In the genomic region with DNA sequence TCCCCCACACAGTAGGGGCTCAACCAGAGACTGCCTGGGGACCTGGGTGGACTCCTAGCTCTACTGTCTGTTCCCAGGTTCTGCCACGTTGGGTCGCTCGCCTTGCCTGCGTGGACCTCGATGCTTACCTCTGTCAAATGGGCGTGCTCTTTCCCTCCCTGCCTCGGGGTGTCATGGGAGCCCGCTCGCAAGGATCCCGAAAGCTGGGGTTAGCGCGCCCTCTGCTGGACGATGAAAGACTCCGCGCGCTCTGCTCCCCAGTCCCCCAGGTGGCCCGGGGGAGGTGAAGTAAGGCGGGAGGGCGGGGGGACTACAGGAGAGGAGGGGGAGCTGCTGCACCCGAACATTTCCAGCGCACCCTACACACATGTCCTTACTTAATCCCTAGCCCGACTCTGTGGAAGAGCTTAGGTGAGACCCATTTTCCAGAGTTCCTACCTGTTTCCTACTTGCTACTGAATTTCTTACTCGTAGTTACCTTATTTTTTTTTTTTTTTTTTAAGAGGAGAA, we compare ENCODE assay signal across 1 cellular context.
TF ChIP-seq lines count a peak whose summit lies in the region.

No MANE protein-coding gene starts in this region.

TF ChIP-seq in HepG2, 621 proteins besides CTCF, POLR2A, EP300 and RAD21 (continued from another document and continues in another):
- TF ChIP-seq AGO1 (IDR thresholded peaks at IDR 0.05; ENCODE audit: low read depth, low read length, poor library complexity, severe bottlenecking): no peak
- TF ChIP-seq ZNF24 (IDR thresholded peaks at IDR 0.05): no peak
- no peak for TF ChIP-seq ZNF878 (CRISPR knock-in tag; IDR thresholded peaks at IDR 0.05)
- TF ChIP-seq ATAD3A (CRISPR knock-in tag; IDR thresholded peaks at IDR 0.05): no peak
- TF ChIP-seq HNF4A (CRISPR knock-in tag; IDR thresholded peaks at IDR 0.05): no peak
- TF ChIP-seq SETDB1 (CRISPR knock-in tag; IDR thresholded peaks at IDR 0.05; ENCODE audit: borderline replicate concordance): no peak
- no peak for TF ChIP-seq TP53 (CRISPR knock-in tag; conservative IDR thresholded peaks at IDR 0.05)
- no peak for TF ChIP-seq ZNF746 (CRISPR knock-in tag; IDR thresholded peaks at IDR 0.05)
- no peak for TF ChIP-seq TAF1 (CRISPR knock-in tag; IDR thresholded peaks at IDR 0.05)
- TF ChIP-seq ZNF451 (CRISPR knock-in tag; IDR thresholded peaks at IDR 0.05): no peak
- TF ChIP-seq, protein P1, sequence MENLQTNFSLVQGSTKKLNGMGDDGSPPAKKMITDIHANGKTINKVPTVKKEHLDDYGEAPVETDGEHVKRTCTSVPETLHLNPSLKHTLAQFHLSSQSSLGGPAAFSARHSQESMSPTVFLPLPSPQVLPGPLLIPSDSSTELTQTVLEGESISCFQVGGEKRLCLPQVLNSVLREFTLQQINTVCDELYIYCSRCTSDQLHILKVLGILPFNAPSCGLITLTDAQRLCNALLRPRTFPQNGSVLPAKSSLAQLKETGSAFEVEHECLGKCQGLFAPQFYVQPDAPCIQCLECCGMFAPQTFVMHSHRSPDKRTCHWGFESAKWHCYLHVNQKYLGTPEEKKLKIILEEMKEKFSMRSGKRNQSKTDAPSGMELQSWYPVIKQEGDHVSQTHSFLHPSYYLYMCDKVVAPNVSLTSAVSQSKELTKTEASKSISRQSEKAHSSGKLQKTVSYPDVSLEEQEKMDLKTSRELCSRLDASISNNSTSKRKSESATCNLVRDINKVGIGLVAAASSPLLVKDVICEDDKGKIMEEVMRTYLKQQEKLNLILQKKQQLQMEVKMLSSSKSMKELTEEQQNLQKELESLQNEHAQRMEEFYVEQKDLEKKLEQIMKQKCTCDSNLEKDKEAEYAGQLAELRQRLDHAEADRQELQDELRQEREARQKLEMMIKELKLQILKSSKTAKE (CRISPR knock-in tag; IDR thresholded peaks at IDR 0.05; ENCODE audit: borderline replicate concordance): 0 out of 2 replicates have a peak, but pooled peaks have one; percentile 4
- peak; percentile 37; the same call in 1 of the 2 replicates for TF ChIP-seq ZNF547 (CRISPR knock-in tag; IDR thresholded peaks at IDR 0.05)
- TF ChIP-seq TGIF2 (CRISPR knock-in tag; IDR thresholded peaks at IDR 0.05): no peak
- TF ChIP-seq, protein P2, sequence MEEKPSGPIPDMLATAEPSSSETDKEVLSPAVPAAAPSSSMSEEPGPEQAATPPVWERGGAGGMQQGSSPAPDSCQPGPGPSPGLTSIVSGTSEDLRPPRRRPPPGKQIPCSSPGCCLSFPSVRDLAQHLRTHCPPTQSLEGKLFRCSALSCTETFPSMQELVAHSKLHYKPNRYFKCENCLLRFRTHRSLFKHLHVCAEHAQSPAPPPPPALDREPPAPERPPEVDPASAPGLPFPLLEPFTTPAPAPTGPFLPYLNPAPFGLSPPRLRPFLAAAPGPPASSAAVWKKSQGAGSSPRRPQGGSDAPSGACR (CRISPR knock-in tag; IDR thresholded peaks at IDR 0.05): no peak
- no peak for TF ChIP-seq U2AF1 (optimal IDR thresholded peaks at IDR 0.05; ENCODE audit: low read depth, low read length)
- TF ChIP-seq SMARCC2 (IDR thresholded peaks at IDR 0.05): no peak
- TF ChIP-seq, protein P3, sequence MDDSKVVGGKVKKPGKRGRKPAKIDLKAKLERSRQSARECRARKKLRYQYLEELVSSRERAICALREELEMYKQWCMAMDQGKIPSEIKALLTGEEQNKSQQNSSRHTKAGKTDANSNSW (CRISPR knock-in tag; IDR thresholded peaks at IDR 0.05; ENCODE audit: borderline replicate concordance): 0 out of 2 replicates have a peak, but pooled peaks have one; percentile 32
- no peak for TF ChIP-seq PAF1 (CRISPR knock-in tag; IDR thresholded peaks at IDR 0.05)
- TF ChIP-seq NFATC3 (CRISPR knock-in tag; IDR thresholded peaks at IDR 0.05): no peak
- TF ChIP-seq, protein P4, sequence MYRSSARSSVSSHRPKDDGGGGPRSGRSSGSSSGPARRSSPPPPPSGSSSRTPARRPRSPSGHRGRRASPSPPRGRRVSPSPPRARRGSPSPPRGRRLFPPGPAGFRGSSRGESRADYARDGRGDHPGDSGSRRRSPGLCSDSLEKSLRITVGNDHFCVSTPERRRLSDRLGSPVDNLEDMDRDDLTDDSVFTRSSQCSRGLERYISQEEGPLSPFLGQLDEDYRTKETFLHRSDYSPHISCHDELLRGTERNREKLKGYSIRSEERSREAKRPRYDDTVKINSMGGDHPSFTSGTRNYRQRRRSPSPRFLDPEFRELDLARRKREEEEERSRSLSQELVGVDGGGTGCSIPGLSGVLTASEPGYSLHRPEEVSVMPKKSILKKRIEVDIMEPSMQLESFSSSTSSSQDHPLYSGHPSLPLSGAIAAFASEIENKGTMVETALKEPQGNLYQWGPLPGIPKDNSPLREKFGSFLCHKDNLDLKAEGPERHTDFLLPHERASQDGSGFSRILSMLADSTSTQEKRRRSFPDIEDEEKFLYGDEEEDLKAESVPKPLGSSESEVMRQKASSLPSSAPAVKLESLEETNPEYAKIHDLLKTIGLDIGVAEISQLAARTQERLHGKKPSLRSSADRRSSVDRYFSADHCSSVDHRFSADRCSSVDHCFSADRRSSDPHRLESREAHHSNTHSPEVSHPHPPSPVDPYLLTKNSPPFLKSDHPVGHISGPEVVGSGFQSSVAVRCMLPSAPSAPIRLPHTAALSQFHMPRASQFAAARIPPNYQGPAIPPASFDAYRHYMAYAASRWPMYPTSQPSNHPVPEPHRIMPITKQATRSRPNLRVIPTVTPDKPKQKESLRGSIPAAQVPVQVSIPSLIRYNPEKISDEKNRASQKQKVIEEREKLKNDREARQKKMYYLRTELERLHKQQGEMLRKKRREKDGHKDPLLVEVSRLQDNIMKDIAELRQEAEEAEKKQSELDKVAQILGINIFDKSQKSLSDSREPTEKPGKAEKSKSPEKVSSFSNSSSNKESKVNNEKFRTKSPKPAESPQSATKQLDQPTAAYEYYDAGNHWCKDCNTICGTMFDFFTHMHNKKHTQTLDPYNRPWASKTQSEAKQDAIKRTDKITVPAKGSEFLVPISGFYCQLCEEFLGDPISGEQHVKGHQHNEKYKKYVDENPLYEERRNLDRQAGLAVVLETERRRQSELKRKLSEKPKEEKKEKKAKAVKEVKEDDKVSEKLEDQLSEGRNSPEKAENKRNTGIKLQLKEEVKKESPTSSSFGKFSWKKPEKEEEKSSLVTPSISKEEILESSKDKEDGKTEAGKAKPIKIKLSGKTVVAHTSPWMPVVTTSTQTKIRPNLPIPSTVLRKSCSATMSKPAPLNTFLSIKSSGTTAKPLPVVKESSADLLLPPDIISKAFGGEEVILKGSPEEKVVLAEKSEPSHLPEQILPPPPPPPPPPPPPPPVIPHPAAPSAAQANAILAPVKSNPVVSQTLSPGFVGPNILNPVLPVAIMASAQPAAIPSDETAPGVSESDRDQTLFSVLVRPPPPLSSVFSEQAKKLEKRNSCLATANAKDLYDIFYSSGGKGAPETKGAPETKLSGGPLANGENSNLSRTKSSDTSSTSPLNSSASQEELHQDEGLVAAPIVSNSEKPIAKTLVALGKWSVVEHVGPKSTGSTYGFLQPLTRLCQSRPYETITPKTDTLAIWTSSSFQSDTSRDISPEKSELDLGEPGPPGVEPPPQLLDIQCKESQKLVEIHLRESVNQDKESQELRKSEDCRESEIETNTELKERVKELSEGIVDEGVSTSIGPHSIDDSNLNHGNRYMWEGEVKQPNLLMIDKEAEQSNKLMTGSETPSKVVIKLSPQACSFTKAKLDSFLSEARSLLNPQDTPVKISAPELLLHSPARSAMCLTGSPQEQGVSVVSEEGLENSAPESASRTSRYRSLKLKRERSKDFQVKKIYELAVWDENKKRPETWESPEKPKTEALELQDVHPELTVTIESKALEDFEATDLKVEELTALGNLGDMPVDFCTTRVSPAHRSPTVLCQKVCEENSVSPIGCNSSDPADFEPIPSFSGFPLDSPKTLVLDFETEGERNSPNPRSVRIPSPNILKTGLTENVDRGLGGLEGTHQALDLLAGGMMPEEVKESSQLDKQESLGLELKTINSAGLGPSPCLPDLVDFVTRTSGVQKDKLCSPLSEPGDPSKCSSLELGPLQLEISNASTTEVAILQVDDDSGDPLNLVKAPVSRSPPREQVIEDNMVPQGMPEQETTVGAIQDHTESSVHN (CRISPR knock-in tag; IDR thresholded peaks at IDR 0.05): no peak
- TF ChIP-seq, protein P5, sequence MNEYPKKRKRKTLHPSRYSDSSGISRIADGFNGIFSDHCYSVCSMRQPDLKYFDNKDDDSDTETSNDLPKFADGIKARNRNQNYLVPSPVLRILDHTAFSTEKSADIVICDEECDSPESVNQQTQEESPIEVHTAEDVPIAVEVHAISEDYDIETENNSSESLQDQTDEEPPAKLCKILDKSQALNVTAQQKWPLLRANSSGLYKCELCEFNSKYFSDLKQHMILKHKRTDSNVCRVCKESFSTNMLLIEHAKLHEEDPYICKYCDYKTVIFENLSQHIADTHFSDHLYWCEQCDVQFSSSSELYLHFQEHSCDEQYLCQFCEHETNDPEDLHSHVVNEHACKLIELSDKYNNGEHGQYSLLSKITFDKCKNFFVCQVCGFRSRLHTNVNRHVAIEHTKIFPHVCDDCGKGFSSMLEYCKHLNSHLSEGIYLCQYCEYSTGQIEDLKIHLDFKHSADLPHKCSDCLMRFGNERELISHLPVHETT (CRISPR knock-in tag; conservative IDR thresholded peaks at IDR 0.05): no peak
- TF ChIP-seq, protein P6, sequence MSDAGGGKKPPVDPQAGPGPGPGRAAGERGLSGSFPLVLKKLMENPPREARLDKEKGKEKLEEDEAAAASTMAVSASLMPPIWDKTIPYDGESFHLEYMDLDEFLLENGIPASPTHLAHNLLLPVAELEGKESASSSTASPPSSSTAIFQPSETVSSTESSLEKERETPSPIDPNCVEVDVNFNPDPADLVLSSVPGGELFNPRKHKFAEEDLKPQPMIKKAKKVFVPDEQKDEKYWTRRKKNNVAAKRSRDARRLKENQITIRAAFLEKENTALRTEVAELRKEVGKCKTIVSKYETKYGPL (CRISPR knock-in tag; IDR thresholded peaks at IDR 0.05): no peak
- no peak for TF ChIP-seq SP1 (IDR thresholded peaks at IDR 0.05)
- no peak for TF ChIP-seq SP1 (CRISPR knock-in tag; IDR thresholded peaks at IDR 0.05)
- no peak for TF ChIP-seq GABPB1 (CRISPR knock-in tag; IDR thresholded peaks at IDR 0.05)
- no peak for TF ChIP-seq ZNF605 (CRISPR knock-in tag; IDR thresholded peaks at IDR 0.05)
- TF ChIP-seq ZNF788 (CRISPR knock-in tag; IDR thresholded peaks at IDR 0.05; ENCODE audit: borderline replicate concordance): peak; percentile 25; the same call in 1 of the 2 replicates
- TF ChIP-seq, protein P7, sequence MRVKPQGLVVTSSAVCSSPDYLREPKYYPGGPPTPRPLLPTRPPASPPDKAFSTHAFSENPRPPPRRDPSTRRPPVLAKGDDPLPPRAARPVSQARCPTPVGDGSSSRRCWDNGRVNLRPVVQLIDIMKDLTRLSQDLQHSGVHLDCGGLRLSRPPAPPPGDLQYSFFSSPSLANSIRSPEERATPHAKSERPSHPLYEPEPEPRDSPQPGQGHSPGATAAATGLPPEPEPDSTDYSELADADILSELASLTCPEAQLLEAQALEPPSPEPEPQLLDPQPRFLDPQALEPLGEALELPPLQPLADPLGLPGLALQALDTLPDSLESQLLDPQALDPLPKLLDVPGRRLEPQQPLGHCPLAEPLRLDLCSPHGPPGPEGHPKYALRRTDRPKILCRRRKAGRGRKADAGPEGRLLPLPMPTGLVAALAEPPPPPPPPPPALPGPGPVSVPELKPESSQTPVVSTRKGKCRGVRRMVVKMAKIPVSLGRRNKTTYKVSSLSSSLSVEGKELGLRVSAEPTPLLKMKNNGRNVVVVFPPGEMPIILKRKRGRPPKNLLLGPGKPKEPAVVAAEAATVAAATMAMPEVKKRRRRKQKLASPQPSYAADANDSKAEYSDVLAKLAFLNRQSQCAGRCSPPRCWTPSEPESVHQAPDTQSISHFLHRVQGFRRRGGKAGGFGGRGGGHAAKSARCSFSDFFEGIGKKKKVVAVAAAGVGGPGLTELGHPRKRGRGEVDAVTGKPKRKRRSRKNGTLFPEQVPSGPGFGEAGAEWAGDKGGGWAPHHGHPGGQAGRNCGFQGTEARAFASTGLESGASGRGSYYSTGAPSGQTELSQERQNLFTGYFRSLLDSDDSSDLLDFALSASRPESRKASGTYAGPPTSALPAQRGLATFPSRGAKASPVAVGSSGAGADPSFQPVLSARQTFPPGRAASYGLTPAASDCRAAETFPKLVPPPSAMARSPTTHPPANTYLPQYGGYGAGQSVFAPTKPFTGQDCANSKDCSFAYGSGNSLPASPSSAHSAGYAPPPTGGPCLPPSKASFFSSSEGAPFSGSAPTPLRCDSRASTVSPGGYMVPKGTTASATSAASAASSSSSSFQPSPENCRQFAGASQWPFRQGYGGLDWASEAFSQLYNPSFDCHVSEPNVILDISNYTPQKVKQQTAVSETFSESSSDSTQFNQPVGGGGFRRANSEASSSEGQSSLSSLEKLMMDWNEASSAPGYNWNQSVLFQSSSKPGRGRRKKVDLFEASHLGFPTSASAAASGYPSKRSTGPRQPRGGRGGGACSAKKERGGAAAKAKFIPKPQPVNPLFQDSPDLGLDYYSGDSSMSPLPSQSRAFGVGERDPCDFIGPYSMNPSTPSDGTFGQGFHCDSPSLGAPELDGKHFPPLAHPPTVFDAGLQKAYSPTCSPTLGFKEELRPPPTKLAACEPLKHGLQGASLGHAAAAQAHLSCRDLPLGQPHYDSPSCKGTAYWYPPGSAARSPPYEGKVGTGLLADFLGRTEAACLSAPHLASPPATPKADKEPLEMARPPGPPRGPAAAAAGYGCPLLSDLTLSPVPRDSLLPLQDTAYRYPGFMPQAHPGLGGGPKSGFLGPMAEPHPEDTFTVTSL (CRISPR knock-in tag; IDR thresholded peaks at IDR 0.05; ENCODE audit: borderline replicate concordance): no peak
- no peak for TF ChIP-seq RBAK (CRISPR knock-in tag; IDR thresholded peaks at IDR 0.05)
- TF ChIP-seq GLI4 (CRISPR knock-in tag; IDR thresholded peaks at IDR 0.05; ENCODE audit: borderline replicate concordance): no peak
- TF ChIP-seq ZNF317 (CRISPR knock-in tag; IDR thresholded peaks at IDR 0.05): no peak
